28 cellular contexts compared by ENCODE assay signal in genomic region chr7:26466007-26466406, GRCh38.
"Had no signal": no experiment of that assay in that cellular context is flagged by ENCODE, and none has a peak within 500 bp of the region (broad histone marks: within the 10 kb centered on the region; RNA-seq: fewer than 3 reads in every experiment).

No MANE protein-coding gene starts in this region.

- H3K79me2 ChIP-seq: hepatocyte had no signal

- H3K4me2 ChIP-seq: hepatocyte had no signal

- H3K27me3 ChIP-seq: colonic mucosa, gastrocnemius medialis, hepatocyte had no signal

- H3K4me3 ChIP-seq: colonic mucosa, dorsolateral prefrontal cortex, esophagus muscularis mucosa, esophagus squamous epithelium, gastrocnemius medialis, gastroesophageal sphincter, heart left ventricle, heart right ventricle, hepatocyte had no signal

- H3K36me3 ChIP-seq: colonic mucosa, esophagus muscularis mucosa, esophagus squamous epithelium, gastrocnemius medialis, gastroesophageal sphincter, heart left ventricle, heart right ventricle had no signal

- H3K27ac ChIP-seq: colonic mucosa, dorsolateral prefrontal cortex, epithelial cell of prostate, esophagus muscularis mucosa, esophagus squamous epithelium, foreskin keratinocyte, gastrocnemius medialis, gastroesophageal sphincter, heart left ventricle, heart right ventricle, hepatocyte had no signal

- H2AFZ ChIP-seq: hepatocyte had no signal

- H3K9me3 ChIP-seq: colonic mucosa, esophagus muscularis mucosa, esophagus squamous epithelium, gastrocnemius medialis, gastroesophageal sphincter, heart left ventricle, heart right ventricle had no signal

- DNase-seq: colonic mucosa; cortex of kidney; dermis blood vessel endothelial cell; dorsolateral prefrontal cortex; effector CD4-positive, alpha-beta T cell; effector CD8-positive, alpha-beta T cell; effector memory CD4-positive, alpha-beta T cell; effector memory CD8-positive, alpha-beta T cell; endodermal cell; erythroblast; esophagus squamous epithelium; foreskin fibroblast; foreskin keratinocyte; foreskin melanocyte; gastrocnemius medialis; glutamatergic neuron; head of caudate nucleus; heart left ventricle; heart right ventricle had no signal

- H3K4me1 ChIP-seq: colonic mucosa, esophagus squamous epithelium, foreskin keratinocyte, gastrocnemius medialis, heart left ventricle, heart right ventricle had no signal

- FAIRE-seq: colon, endometrium, endothelial cell of umbilical vein, frontal cortex had no signal

- ATAC-seq: effector memory CD8-positive, alpha-beta T cell; esophagus mucosa; foreskin keratinocyte; gastrocnemius medialis; gastroesophageal sphincter; heart left ventricle; heart right ventricle had no signal
